Comparison of ENCODE assay signal across 8 cellular contexts in the genomic region with DNA sequence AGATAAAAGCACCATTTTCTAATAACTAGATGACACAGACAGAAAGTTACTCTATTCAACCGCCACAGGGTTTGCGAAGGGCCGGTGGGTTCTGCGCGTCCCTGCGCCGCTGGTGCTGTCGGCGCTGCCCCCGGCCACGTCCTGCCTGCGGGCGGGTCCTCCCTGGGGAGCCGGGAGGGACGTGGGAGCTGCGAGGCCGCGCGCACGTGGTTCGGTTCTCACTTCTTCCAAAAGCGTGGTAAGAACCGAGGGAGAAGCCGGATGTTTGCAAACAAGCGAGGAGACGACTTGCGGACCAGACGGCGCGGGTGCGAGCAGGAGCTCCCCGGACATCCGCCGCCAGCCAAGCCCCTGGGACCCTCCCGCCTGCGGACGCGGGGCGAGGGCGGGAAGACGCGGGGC. TPM values are rescaled to one million over a fixed set of nuclear protein-coding genes. Genes with fewer than 3 reads are reported as not detected.
DNase-seq lines count a peak whose midpoint lies in the region; ATAC-seq and TF ChIP-seq lines count a peak whose summit lies in the region.

No MANE protein-coding gene starts in this region.

- in situ Hi-C loops in astrocyte of the cerebellum (cut with HindIII; ENCODE audit: low sequenced_read_pairs): no loop called here

- TF ChIP-seq CTCF in astrocyte of the cerebellum (IDR thresholded peaks at IDR 0.05; ENCODE audit: low read depth, low read length, missing control alignments) (no peak), lower lobe of right lung (IDR thresholded peaks at IDR 0.05) (no peak)

- peak; percentile 8 for DNase-seq in stimulated activated CD4-positive, alpha-beta T cell treated with anti-CD3 and anti-CD28 coated beads, Interleukin-4, amount 100 ng/mL, for 1 hour
- no peak for DNase-seq in stimulated activated CD4-positive, alpha-beta T cell treated with anti-CD3 and anti-CD28 coated beads, Interleukin-2, amount 100 ng/mL, for 48 hours
- DNase-seq in astrocyte of the cerebellum (ENCODE audit: low read depth): no peak
- DNase-seq in lower lobe of right lung: no peak
- no peak for DNase-seq in SW 1271 (lab: John Stamatoyannopoulos, UW)
- DNase-seq in hepatic stellate cell (ENCODE audit: low spot score): no peak
- no peak for DNase-seq in stimulated activated naive CD4-positive, alpha-beta T cell (lab: John Stamatoyannopoulos, UW)

- no peaks in the 10 kb centered on the region for H3K36me3 ChIP-seq in lower lobe of right lung

- H3K4me3 ChIP-seq in astrocyte of the cerebellum (ENCODE audit: low read depth, low read length) (peak overlapping the region; percentile 38), lower lobe of right lung (peak overlapping the region; percentile 62)

- peak in 1 of 2 donors; percentile 22 for ATAC-seq in lower lobe of right lung
- no peak for ATAC-seq in HG03175 (IDR thresholded peaks at IDR 0.05; ENCODE audit: unreplicated experiment)

- intact Hi-C loops in lower lobe of right lung (cut with DNase I): no loop called here

- H3K27ac ChIP-seq in lower lobe of right lung: peak overlapping the region; percentile 49

- peaks cover 31% of the 10 kb centered on the region for H3K4me1 ChIP-seq in lower lobe of right lung

- H3K9me3 ChIP-seq in lower lobe of right lung: no peaks in the 10 kb centered on the region

- peaks cover 86% of the 10 kb centered on the region for H3K27me3 ChIP-seq in lower lobe of right lung (ENCODE audit: low read depth)

RNA-seq across cellular contexts. Expression of a gene that starts 12.5 kb away (rescaled TPM):
- total RNA-seq in lower lobe of right lung: 125 TPM
